In the genomic region with DNA sequence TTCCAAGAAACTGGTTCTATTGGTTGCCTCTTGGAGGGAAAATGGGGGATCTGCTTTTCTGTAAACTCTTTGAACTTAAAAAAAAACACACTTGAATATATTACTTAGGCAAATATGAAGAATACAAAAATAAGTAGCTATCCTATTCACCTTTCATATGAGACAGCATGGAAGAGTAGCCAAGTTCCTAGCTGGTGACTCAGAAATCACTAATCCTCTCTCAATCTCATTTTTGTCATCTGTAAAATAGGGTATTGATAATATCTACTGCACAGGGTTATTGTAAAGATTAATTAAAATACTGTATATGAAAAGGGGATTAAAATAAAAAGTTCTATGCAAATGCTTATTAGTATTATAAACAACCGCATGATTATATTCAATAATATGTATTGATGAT, we compare ENCODE assay signal across 16 cellular contexts. TPM values are rescaled to one million over a fixed set of nuclear protein-coding genes. Genes with fewer than 3 reads are reported as not detected.
DNase-seq lines count a peak whose midpoint lies in the region; FAIRE-seq and TF ChIP-seq lines count a peak whose summit lies in the region.
"Had no signal": no experiment of that assay in that cellular context is flagged by ENCODE, and none has a peak within 500 bp of the region (broad histone marks: within the 10 kb centered on the region; RNA-seq: fewer than 3 reads in every experiment).

No MANE protein-coding gene starts in this region.

- H3K36me3 Mint-ChIP-seq in activated CD4-positive, alpha-beta memory T cell treated with anti-CD3 and anti-CD28 coated beads for 36 hours, result no peaks in the 10 kb centered on the region
- H3K36me3 Mint-ChIP-seq in activated CD4-positive, alpha-beta memory T cell treated with anti-CD3 and anti-CD28 coated beads, Interleukin-2, amount 10 ng/mL, durations not matched to agents 7 days and 5 days (ENCODE audit: low read depth), result no peaks in the 10 kb centered on the region

- no peak overlapping the region for H4K8ac ChIP-seq in neuronal stem cell (ENCODE audit: low read depth, low read length)

- H3K4ac ChIP-seq in neuronal stem cell (ENCODE audit: low read length), result no peak overlapping the region

- H3K4me1 Mint-ChIP-seq in activated CD4-positive, alpha-beta memory T cell treated with anti-CD3 and anti-CD28 coated beads for 36 hours (ENCODE audit: low read depth), result peaks cover 19% of the 10 kb centered on the region
- H3K4me1 Mint-ChIP-seq in activated CD4-positive, alpha-beta memory T cell treated with anti-CD3 and anti-CD28 coated beads, Interleukin-2, amount 10 ng/mL, durations not matched to agents 7 days and 5 days, result peaks cover 32% of the 10 kb centered on the region

- POLR2A ChIA-PET in activated CD4-positive, alpha-beta memory T cell treated with anti-CD3 and anti-CD28 coated beads for 36 hours (lab: Charles Lee), result interaction anchor here (2.0 to 2.6 kb wide), 3 partner anchors 29 to 89 kb away, joined by 10 to 19 read pairs (median 11); a partner anchor contains a TSS
- POLR2A ChIA-PET in activated CD4-positive, alpha-beta memory T cell treated with anti-CD3 and anti-CD28 coated beads, Interleukin-2, amount 10 ng/mL, durations not matched to agents 7 days and 5 days (lab: Charles Lee), result interaction anchor here (1.7 to 2.4 kb wide), 3 partner anchors 34 to 184 kb away, joined by 9 to 24 read pairs (median 11); a partner anchor contains a TSS

- no peak overlapping the region for H3K27ac ChIP-seq in neuronal stem cell (replicated peaks; ENCODE audit: low read length)

- no peaks in the 10 kb centered on the region for H3K79me2 ChIP-seq in Loucy (ENCODE audit: insufficient read depth, low read length)

- no peak for FAIRE-seq in bronchial epithelial cell (lab: Jason Lieb, UNC)
- FAIRE-seq: A204.1 had no signal

- H3K9ac ChIP-seq in Loucy (ENCODE audit: low read depth, low read length, poor library complexity, severe bottlenecking) (peak overlapping the region; percentile 74), neuronal stem cell (ENCODE audit: low read depth, low read length, poor library complexity) (no peak overlapping the region)

- H3K18ac ChIP-seq in neuronal stem cell (ENCODE audit: low read length), result no peak overlapping the region

- no peaks in the 10 kb centered on the region for H3K36me3 ChIP-seq in Loucy (ENCODE audit: insufficient read depth, low read length)
- no peaks in the 10 kb centered on the region for H3K36me3 ChIP-seq in bronchial epithelial cell (ENCODE audit: control insufficient read depth, insufficient read depth, low read length)
- no peaks in the 10 kb centered on the region for H3K36me3 ChIP-seq in neuronal stem cell (replicated peaks in 1 of 2; ENCODE audit: control insufficient read depth in 2 of 2, insufficient read depth in 2 of 2, low read length in 2 of 2)
- H3K36me3 ChIP-seq: HAP-1, upper lobe of right lung had no signal

- H2AK5ac ChIP-seq in neuronal stem cell (ENCODE audit: low read depth, low read length), result no peak overlapping the region

- H3K9me3 ChIP-seq in Loucy (ENCODE audit: insufficient read depth, low read depth, low read length) (no peaks in the 10 kb centered on the region), neuronal stem cell (replicated peaks in 1 of 2; ENCODE audit: control insufficient read depth in 2 of 2, insufficient read depth in 1 of 2, low read depth in 1 of 2, low read length in 2 of 2) (no peaks in the 10 kb centered on the region)
- H3K9me3 ChIP-seq: HAP-1, upper lobe of right lung had no signal

- peaks cover 34% of the 10 kb centered on the region for H3K4me1 ChIP-seq in Loucy (ENCODE audit: insufficient read depth, low read length, poor library complexity, severe bottlenecking)
- H3K4me1 ChIP-seq in neuronal stem cell (ENCODE audit: control insufficient read depth in 2 of 2, insufficient read depth in 1 of 2, low read depth in 1 of 2, low read length in 2 of 2), result peaks cover 5% of the 10 kb centered on the region in 2 donors

- no CpG with 5 or more reads among the region's 1 CpG for WGBS in neuronal stem cell (ENCODE audit: extremely low coverage in 2 of 2, insufficient read length in 2 of 2, insufficient replicate concordance in 1 of 2), 2 donors

- no peak overlapping the region for H2BK120ac ChIP-seq in neuronal stem cell (ENCODE audit: low read depth, low read length)

- DNase-seq in activated CD4-positive, alpha-beta memory T cell treated with anti-CD3 and anti-CD28 coated beads for 36 hours, result no peak
- no peak for DNase-seq in activated CD4-positive, alpha-beta memory T cell treated with anti-CD3 and anti-CD28 coated beads, Interleukin-2, amount 10 ng/mL, durations not matched to agents 7 days and 5 days
- peak; percentile 43 for DNase-seq in bronchial epithelial cell (ENCODE audit: low read depth)
- DNase-seq in neuronal stem cell (ENCODE audit: low spot score), result no peak
- DNase-seq in GM20000 (ENCODE audit: low spot score), result no peak
- DNase-seq in ACHN, result no peak
- DNase-seq in DMS 273 (lab: John Stamatoyannopoulos, UW; ENCODE audit: unreplicated experiment), result no peak
- DNase-seq: amniotic stem cell, DMS79 treated with DMSO at 0.1 percent for 48 hours, NCI-H1930 had no signal

- peak overlapping the region; percentile 89 for H2AFZ ChIP-seq in Loucy (ENCODE audit: low read length)
- H2AFZ ChIP-seq in neuronal stem cell (ENCODE audit: low read length), result peak overlapping the region; percentile 90

- no peak overlapping the region for H2BK12ac ChIP-seq in neuronal stem cell (ENCODE audit: low read length)

- no peak overlapping the region for H3K14ac ChIP-seq in neuronal stem cell (ENCODE audit: low read length)

- H4K20me1 ChIP-seq in Loucy (ENCODE audit: insufficient read depth, low read length, poor library complexity, severe bottlenecking), result no peaks in the 10 kb centered on the region

- no peaks in the 10 kb centered on the region for H3K9me2 ChIP-seq in Loucy (replicated peaks; ENCODE audit: low read depth, low read length)

- TF ChIP-seq CTCF in Loucy (conservative IDR thresholded peaks at IDR 0.05; ENCODE audit: low read length) (no peak), bronchial epithelial cell (IDR thresholded peaks at IDR 0.05; ENCODE audit: insufficient read depth, low read length, severe bottlenecking) (no peak), GM20000 (IDR thresholded peaks at IDR 0.05; ENCODE audit: extremely low read depth, missing control alignments) (no peak)

- H3K23ac ChIP-seq in neuronal stem cell (ENCODE audit: low read depth, low read length, poor library complexity), result no peak overlapping the region

- peak overlapping the region; percentile 28 for H3K4me3 Mint-ChIP-seq in activated CD4-positive, alpha-beta memory T cell treated with anti-CD3 and anti-CD28 coated beads for 36 hours
- H3K4me3 Mint-ChIP-seq in activated CD4-positive, alpha-beta memory T cell treated with anti-CD3 and anti-CD28 coated beads, Interleukin-2, amount 10 ng/mL, durations not matched to agents 7 days and 5 days, result no peak overlapping the region
- H3K4me3 Mint-ChIP-seq: neural crest cell had no signal

- H3K27ac Mint-ChIP-seq in activated CD4-positive, alpha-beta memory T cell treated with anti-CD3 and anti-CD28 coated beads for 36 hours, result peak overlapping the region; percentile 84
- H3K27ac Mint-ChIP-seq in activated CD4-positive, alpha-beta memory T cell treated with anti-CD3 and anti-CD28 coated beads, Interleukin-2, amount 10 ng/mL, durations not matched to agents 7 days and 5 days, result no peak overlapping the region

- no peak overlapping the region for H4K91ac ChIP-seq in neuronal stem cell (ENCODE audit: low read depth, low read length, poor library complexity)

- no peaks in the 10 kb centered on the region for H3K79me1 ChIP-seq in neuronal stem cell (ENCODE audit: low read depth, low read length)

- H3K4me3 ChIP-seq in Loucy (ENCODE audit: low read length, poor library complexity, severe bottlenecking), result peak overlapping the region; percentile 76
- H3K4me3 ChIP-seq in bronchial epithelial cell (ENCODE audit: low read depth, low read length), result no peak overlapping the region
- no peak overlapping the region for H3K4me3 ChIP-seq in neuronal stem cell (ENCODE audit: low read length in 2 of 2)
- H3K4me3 ChIP-seq: HAP-1 had no signal

- in situ Hi-C loops in ACHN (cut with HindIII; ENCODE audit: low pct_ligation_motif_present, low pct_unique_long_range_greater_than_20kb, low sequenced_read_pairs), result no loop called here

- H3K4me2 ChIP-seq in Loucy (ENCODE audit: low read depth, low read length, poor library complexity, severe bottlenecking), result peak overlapping the region; percentile 80
- no peak overlapping the region for H3K4me2 ChIP-seq in neuronal stem cell (ENCODE audit: insufficient read depth, low read length, poor library complexity, severe bottlenecking)

- H3K27me3 Mint-ChIP-seq in activated CD4-positive, alpha-beta memory T cell treated with anti-CD3 and anti-CD28 coated beads for 36 hours, result no peaks in the 10 kb centered on the region
- peaks cover 14% of the 10 kb centered on the region for H3K27me3 Mint-ChIP-seq in activated CD4-positive, alpha-beta memory T cell treated with anti-CD3 and anti-CD28 coated beads, Interleukin-2, amount 10 ng/mL, durations not matched to agents 7 days and 5 days

- peaks cover 14% of the 10 kb centered on the region; the same call in 1 of the 2 replicates for H3F3A ChIP-seq in Loucy (ENCODE audit: low read depth)

- intact Hi-C loops in activated CD4-positive, alpha-beta memory T cell treated with anti-CD3 and anti-CD28 coated beads for 36 hours (cut with micrococcal nuclease), result loop anchor here (1.0 to 2.0 kb wide), 4 partner anchors 12 to 592 kb away; no protein-coding TSS in a partner anchor

- CTCF ChIA-PET in activated CD4-positive, alpha-beta memory T cell treated with anti-CD3 and anti-CD28 coated beads for 36 hours (lab: Charles Lee), result interaction anchor here (0.6 to 4.5 kb wide), 3 partner anchors 28 to 90 kb away, joined by 3 to 39 read pairs (median 3); no protein-coding TSS in a partner anchor
- CTCF ChIA-PET in activated CD4-positive, alpha-beta memory T cell treated with anti-CD3 and anti-CD28 coated beads, Interleukin-2, amount 10 ng/mL, durations not matched to agents 7 days and 5 days (lab: Charles Lee), result interaction anchor here (1.8 to 5.0 kb wide), 3 partner anchors 9 to 33 kb away, joined by 6 to 33 read pairs (median 10); a partner anchor contains a TSS

- no peak overlapping the region for H2BK5ac ChIP-seq in neuronal stem cell (ENCODE audit: low read length)

- H3K27me3 ChIP-seq in Loucy (ENCODE audit: insufficient read depth, low read length, poor library complexity, severe bottlenecking) (no peaks in the 10 kb centered on the region), bronchial epithelial cell (ENCODE audit: control insufficient read depth, insufficient read depth, low read length) (no peaks in the 10 kb centered on the region), neuronal stem cell (ENCODE audit: control insufficient read depth in 3 of 3, insufficient read depth in 3 of 3, low read depth in 1 of 3, low read length in 3 of 3) (no peaks in the 10 kb centered on the region)
- H3K27me3 ChIP-seq: dorsolateral prefrontal cortex, upper lobe of right lung had no signal

- H2BK15ac ChIP-seq in neuronal stem cell (ENCODE audit: low read length), result no peak overlapping the region

- H3K9me3 Mint-ChIP-seq in activated CD4-positive, alpha-beta memory T cell treated with anti-CD3 and anti-CD28 coated beads for 36 hours, result no peaks in the 10 kb centered on the region
- no peaks in the 10 kb centered on the region for H3K9me3 Mint-ChIP-seq in activated CD4-positive, alpha-beta memory T cell treated with anti-CD3 and anti-CD28 coated beads, Interleukin-2, amount 10 ng/mL, durations not matched to agents 7 days and 5 days
- H3K9me3 Mint-ChIP-seq: neural crest cell had no signal

RNA-seq across cellular contexts. Expression of a gene that starts 12.7 kb away (rescaled TPM):
- total RNA-seq in activated CD4-positive, alpha-beta memory T cell treated with anti-CD3 and anti-CD28 coated beads for 36 hours, result under 1 TPM in 1 of 2 experiments, not detected in 1; 0.22 TPM
- total RNA-seq in activated CD4-positive, alpha-beta memory T cell treated with anti-CD3 and anti-CD28 coated beads, Interleukin-2, amount 10 ng/mL, durations not matched to agents 7 days and 5 days, result not detected
- total RNA-seq in bronchial epithelial cell, result 0.13 and 0.53 TPM in 2 replicates
- 1.4 TPM for polyA plus RNA-seq in neuronal stem cell (2013, experiment 1 of 2)
- polyA plus RNA-seq in neuronal stem cell (2013, experiment 2 of 2), result 1.3 TPM

RNA-seq across cellular contexts. Expression of a gene that starts 34.0 kb away (rescaled TPM):
- 10 to 100 TPM; 91.2 to 95.8 TPM for total RNA-seq in activated CD4-positive, alpha-beta memory T cell treated with anti-CD3 and anti-CD28 coated beads for 36 hours
- 10 to 100 TPM; 45.7 to 52.5 TPM for total RNA-seq in activated CD4-positive, alpha-beta memory T cell treated with anti-CD3 and anti-CD28 coated beads, Interleukin-2, amount 10 ng/mL, durations not matched to agents 7 days and 5 days
- total RNA-seq in bronchial epithelial cell, result 31.7 and 35.8 TPM in 2 replicates
- polyA plus RNA-seq in neuronal stem cell (2013, experiment 1 of 2), result 23.3 TPM
- 24.1 TPM for polyA plus RNA-seq in neuronal stem cell (2013, experiment 2 of 2)

RNA-seq across cellular contexts. Expression of a gene that starts 35.0 kb away (rescaled TPM):
- total RNA-seq in activated CD4-positive, alpha-beta memory T cell treated with anti-CD3 and anti-CD28 coated beads for 36 hours, result 10 to 100 TPM; 51.2 to 52.4 TPM
- 10 to 100 TPM; 35.7 to 36.1 TPM for total RNA-seq in activated CD4-positive, alpha-beta memory T cell treated with anti-CD3 and anti-CD28 coated beads, Interleukin-2, amount 10 ng/mL, durations not matched to agents 7 days and 5 days
- total RNA-seq in bronchial epithelial cell, result 18.7 and 53.4 TPM in 2 replicates
- 135 TPM for polyA plus RNA-seq in neuronal stem cell (2013, experiment 1 of 2)
- polyA plus RNA-seq in neuronal stem cell (2013, experiment 2 of 2), result 139 TPM
